Comparison of ENCODE assay signal across 1 cellular context in genomic region chr22:41431656-41432055, GRCh38.
TF ChIP-seq lines count a peak whose summit lies in the region.

No MANE protein-coding gene starts in this region.

TF ChIP-seq in H1, 55 proteins besides CTCF, POLR2A, EP300 and RAD21:
- TF ChIP-seq POLR2AphosphoS5 (IDR thresholded peaks at IDR 0.05; ENCODE audit: low read depth, low read length): peak; percentile 54
- TF ChIP-seq CHD7 (IDR thresholded peaks at IDR 0.05; ENCODE audit: insufficient replicate concordance, low read length): no peak
